30 cellular contexts compared by ENCODE assay signal in genomic region chr7:82821037-82821436, GRCh38.
"Had no signal": no experiment of that assay in that cellular context is flagged by ENCODE, and none has a peak within 500 bp of the region (broad histone marks: within the 10 kb centered on the region; RNA-seq: fewer than 3 reads in every experiment).

No MANE protein-coding gene starts in this region.

- H3K36me3 ChIP-seq: adrenal gland, esophagus squamous epithelium, gastroesophageal sphincter, WERI-Rb-1 had no signal

- H3K27me3 ChIP-seq: adrenal gland, body of pancreas, esophagus squamous epithelium, gastroesophageal sphincter had no signal

- DNase-seq: activated CD4-positive, alpha-beta memory T cell treated with anti-CD3 and anti-CD28 coated beads for 36 hours; activated CD4-positive, alpha-beta T cell treated with anti-CD3 and anti-CD28 coated beads for 36 hours; activated CD4-positive, alpha-beta T cell treated with anti-CD3 and anti-CD28 coated beads, Interleukin-2, amount 10 ng/mL, durations not matched to agents 24 days and 14 days; activated CD4-positive, CD25-positive, alpha-beta regulatory T cell; activated CD4-positive, CD25-positive, alpha-beta regulatory T cell treated with anti-CD3 and anti-CD28 coated beads, Interleukin-2, amount 50 U/mL, for 72 hours; activated CD8-positive, alpha-beta memory T cell treated with anti-CD3 and anti-CD28 coated beads, Interleukin-2, amount 10 ng/mL, durations not matched to agents 7 days and 5 days; activated CD8-positive, alpha-beta memory T cell treated with anti-CD3 and anti-CD28 coated beads, Interleukin-2, amount 50 U/mL, for 4 hours; activated CD8-positive, alpha-beta T cell treated with anti-CD3 and anti-CD28 coated beads, Interleukin-2, amount 10 ng/mL, durations not matched to agents 7 days and 5 days; activated effector memory CD4-positive, alpha-beta T cell treated with anti-CD3 and anti-CD28 coated beads, Interleukin-2, amount 50 U/mL, for 16 hours; activated naive CD4-positive, alpha-beta T cell treated with anti-CD3 and anti-CD28 coated beads for 36 hours; activated naive CD8-positive, alpha-beta T cell treated with anti-CD3 and anti-CD28 coated beads for 36 hours; activated naive CD8-positive, alpha-beta T cell treated with anti-CD3 and anti-CD28 coated beads, Interleukin-2, amount 50 U/mL, for 24 hours; activated T-cell treated with anti-CD3 and anti-CD28 coated beads, Interleukin-2, amount 50 U/mL, for 1 hour; activated T-cell treated with anti-CD3 and anti-CD28 coated beads, Interleukin-2, amount 50 U/mL, for 48 hours; adrenal gland; amygdala; aorta; body of pancreas; caudate nucleus; cortex of kidney; dermis blood vessel endothelial cell; effector CD4-positive, alpha-beta T cell; effector memory CD8-positive, alpha-beta T cell; esophagus squamous epithelium; foreskin melanocyte; T-helper 1 cell; T-helper 17 cell; T1000; WERI-Rb-1 had no signal

- ATAC-seq: activated CD4-positive, alpha-beta T cell treated with anti-CD3 and anti-CD28 coated beads for 36 hours; activated CD8-positive, alpha-beta memory T cell treated with anti-CD3 and anti-CD28 coated beads, Interleukin-2, amount 10 ng/mL, durations not matched to agents 7 days and 5 days; activated CD8-positive, alpha-beta T cell treated with anti-CD3 and anti-CD28 coated beads, Interleukin-2, amount 10 ng/mL, durations not matched to agents 7 days and 5 days; activated naive CD8-positive, alpha-beta T cell treated with anti-CD3 and anti-CD28 coated beads, Interleukin-2, amount 50 U/mL, for 24 hours; body of pancreas; effector memory CD8-positive, alpha-beta T cell; gastroesophageal sphincter; T-helper 17 cell had no signal

- H3K9me3 ChIP-seq: adrenal gland, body of pancreas, esophagus squamous epithelium, gastroesophageal sphincter had no signal

- H3K27ac ChIP-seq: adrenal gland, body of pancreas, esophagus squamous epithelium, gastroesophageal sphincter, WERI-Rb-1 had no signal

- H3K4me3 ChIP-seq: adrenal gland, body of pancreas, esophagus squamous epithelium, gastroesophageal sphincter had no signal

- H3K4me1 ChIP-seq: adrenal gland, body of pancreas, esophagus squamous epithelium, gastroesophageal sphincter had no signal
